In the genomic region with DNA sequence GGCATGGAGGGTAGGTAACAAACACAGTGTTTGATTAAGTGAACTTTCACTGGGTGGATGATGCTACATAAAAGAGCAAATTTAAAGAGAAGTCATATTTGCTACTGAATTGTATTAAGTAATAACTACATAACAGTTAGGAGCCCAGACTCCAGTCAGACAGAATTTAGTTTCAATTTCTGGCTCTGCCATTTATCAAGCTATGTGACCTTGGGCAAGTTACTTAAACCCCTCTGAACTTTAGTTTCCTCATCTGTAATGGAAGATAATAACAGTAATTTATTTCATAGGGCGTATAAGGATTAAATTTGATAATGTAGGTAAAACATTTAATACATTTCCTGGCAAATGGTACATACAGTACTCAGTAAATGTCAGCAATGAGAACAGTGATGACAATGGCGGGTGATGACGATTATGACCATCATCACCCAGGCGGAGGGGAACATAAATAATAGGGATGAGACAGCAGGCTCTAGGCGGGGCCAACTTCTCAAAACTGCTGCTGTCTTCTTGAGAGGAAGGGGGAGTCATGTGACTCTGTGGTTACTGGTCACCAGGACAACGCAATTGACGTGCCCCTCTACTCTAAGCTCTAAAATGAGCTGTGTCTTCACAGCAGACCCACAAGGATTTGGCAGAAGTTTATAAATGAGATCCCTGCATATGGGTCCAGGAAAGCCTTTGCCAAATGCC, we compare ENCODE assay signal across 8 cellular contexts. TPM values are rescaled to one million over a fixed set of nuclear protein-coding genes. Genes with fewer than 3 reads are reported as not detected.
A peak's percentile ranks its signal among the peaks of the same experiment; 100 is the strongest.
DNase-seq lines count a peak whose midpoint lies in the region; TF ChIP-seq lines count a peak whose summit lies in the region.

No MANE protein-coding gene starts in this region.

- TF ChIP-seq CTCF in GM06990 (IDR thresholded peaks at IDR 0.05; ENCODE audit: insufficient read depth, low read length, poor library complexity, severe bottlenecking) (no peak), smooth muscle cell (IDR thresholded peaks at IDR 0.05; ENCODE audit: borderline replicate concordance, insufficient read depth, poor library complexity, severe bottlenecking) (no peak)

- DNase-seq in GM06990 (ENCODE audit: extremely low read depth, insufficient read length) = peak; percentile 46
- peak; percentile 50 to 71 for DNase-seq in HAP-1 (ENCODE audit: low spot score in 2 of 2)
- DNase-seq in NOMO-1 treated with DMSO at 0.1 percent for 48 hours (lab: John Stamatoyannopoulos, UW; ENCODE audit: unreplicated experiment) = peak; percentile 93
- DNase-seq in activated T-cell treated with anti-CD3 and anti-CD28 coated beads for 24 hours (ENCODE audit: low read depth) = peak; percentile 44
- peak; percentile 95 for DNase-seq in foreskin melanocyte
- DNase-seq in smooth muscle cell (lab: John Stamatoyannopoulos, UW; ENCODE audit: unreplicated experiment) = peak; percentile 13
- DNase-seq in ecto neural progenitor cell (ENCODE audit: low spot score) = no peak
- DNase-seq in DMS153 treated with DMSO at 0.1 percent for 48 hours (lab: John Stamatoyannopoulos, UW; ENCODE audit: unreplicated experiment) = no peak

- no peak overlapping the region for H3K4me3 ChIP-seq in GM06990 (replicated peaks; ENCODE audit: low read depth, low read length)
- H3K4me3 ChIP-seq in HAP-1 = no peak overlapping the region
- peak overlapping the region; percentile 19 for H3K4me3 ChIP-seq in smooth muscle cell

- H3K79me2 ChIP-seq in smooth muscle cell (ENCODE audit: low read depth) = peaks cover 97% of the 10 kb centered on the region

- H4K20me1 ChIP-seq in smooth muscle cell (ENCODE audit: low read depth) = peaks cover 52% of the 10 kb centered on the region

- peak overlapping the region; percentile 73 for H3K4me2 ChIP-seq in smooth muscle cell

- H3K36me3 ChIP-seq in GM06990 (ENCODE audit: control insufficient read depth, insufficient read depth, low read length) (peaks cover 5% of the 10 kb centered on the region), HAP-1 (replicated peaks) (no peaks in the 10 kb centered on the region), smooth muscle cell (ENCODE audit: low read depth) (no peaks in the 10 kb centered on the region)

- WGBS in smooth muscle cell (ENCODE audit: low lambda C conversion rate) = 19% methylated on average over 7 of the region's 7 CpGs

- H3K27me3 ChIP-seq in GM06990 (replicated peaks; ENCODE audit: control insufficient read depth, insufficient read depth, low read length) (no peaks in the 10 kb centered on the region), HAP-1 (ENCODE audit: low read depth) (no peaks in the 10 kb centered on the region), smooth muscle cell (ENCODE audit: low read depth) (no peaks in the 10 kb centered on the region)

- peaks cover 16% of the 10 kb centered on the region for H3K4me1 ChIP-seq in HAP-1
- peaks cover 22% of the 10 kb centered on the region for H3K4me1 ChIP-seq in smooth muscle cell (ENCODE audit: low read depth)

- H3K9ac ChIP-seq in smooth muscle cell (ENCODE audit: low read depth) = peak overlapping the region; percentile 39

- H3K9me3 ChIP-seq in HAP-1 = no peaks in the 10 kb centered on the region
- H3K9me3 ChIP-seq in smooth muscle cell (replicated peaks; ENCODE audit: low read depth) = no peaks in the 10 kb centered on the region

- H2AFZ ChIP-seq in smooth muscle cell (ENCODE audit: low read depth) = no peak overlapping the region

- peaks cover 21% of the 10 kb centered on the region for H3F3A ChIP-seq in smooth muscle cell (ENCODE audit: low read depth)

- in situ Hi-C loops in HAP-1 (cut with MboI; ENCODE audit: low sequenced_read_pairs) = no loop called here

- H3K27ac ChIP-seq in smooth muscle cell (ENCODE audit: low read depth) = peak overlapping the region; percentile 88

RNA-seq across cellular contexts. Expression of a gene that starts 15.6 kb away (rescaled TPM):
- total RNA-seq in smooth muscle cell = 14.1 and 17.9 TPM in 2 replicates
- 9.4 and 12.7 TPM in 2 replicates for polyA plus RNA-seq in smooth muscle cell

Comparison
In these comparisons a context has a peak if more than half of its experiments do, and no peak if none do; other contexts are left out.
1. DNase-seq: peak in GM06990 (single experiment), HAP-1 (2 of 2), NOMO-1 treated with DMSO at 0.1 percent for 48 hours (single experiment), activated T-cell treated with anti-CD3 and anti-CD28 coated beads for 24 hours (single experiment), foreskin melanocyte (single experiment) and smooth muscle cell (single experiment); none in ecto neural progenitor cell (single experiment) and DMS153 treated with DMSO at 0.1 percent for 48 hours (single experiment).